ENCODE assay signal across 9 cellular contexts in the genomic region with DNA sequence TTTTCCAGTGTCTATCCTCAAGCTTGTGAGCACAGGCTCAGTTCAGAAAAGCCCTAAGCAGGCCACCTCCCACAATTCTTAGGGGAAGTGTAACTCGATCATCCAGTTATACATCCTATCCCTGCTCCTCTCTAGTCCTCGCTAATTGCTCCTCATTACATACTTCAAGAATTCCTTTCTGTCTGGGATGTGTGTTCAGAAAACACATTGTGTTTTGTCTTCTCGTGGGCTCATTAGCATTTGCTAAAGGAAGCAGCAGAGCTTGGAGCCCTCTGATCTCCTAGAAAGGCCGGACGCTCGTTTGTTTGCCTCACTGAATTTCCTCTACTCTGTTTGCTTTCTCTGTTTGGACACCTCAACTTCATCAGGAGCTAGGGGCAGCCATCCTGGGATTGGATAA.
DNase-seq lines count a peak whose midpoint lies in the region; ATAC-seq, FAIRE-seq and TF ChIP-seq lines count a peak whose summit lies in the region.
"Had no signal": no experiment of that assay in that cellular context is flagged by ENCODE, and none has a peak within 500 bp of the region (broad histone marks: within the 10 kb centered on the region; RNA-seq: fewer than 3 reads in every experiment).

No MANE protein-coding gene starts in this region.

- H3K4me3 Mint-ChIP-seq in WTC11 = no peak overlapping the region

- H2AFZ ChIP-seq in keratinocyte (ENCODE audit: control insufficient read depth, low read length) = peak overlapping the region; percentile 95

- DNase-seq in AG10803 (ENCODE audit: low read depth) (peak; percentile 59), M059J (ENCODE audit: low read depth) (peak; percentile 55), WTC11 (ENCODE audit: low spot score) (no peak), keratinocyte (ENCODE audit: low read depth, low spot score) (no peak), cerebellum (ENCODE audit: low spot score) (no peak), inferior parietal cortex (ENCODE audit: extremely low spot score) (no peak)
- DNase-seq in stimulated activated CD4-positive, alpha-beta T cell treated with anti-CD3 and anti-CD28 coated beads, Interleukin-15, amount 100 ng/mL, for 24 hours = no peak

- peaks cover 41% of the 10 kb centered on the region for H3K9me3 Mint-ChIP-seq in WTC11

- no peaks in the 10 kb centered on the region for H4K20me1 ChIP-seq in keratinocyte (ENCODE audit: control insufficient read depth, extremely low read depth, insufficient read depth, low read length)

- H3K4me1 Mint-ChIP-seq in WTC11 = peaks cover 26% of the 10 kb centered on the region

- H3K4me1 ChIP-seq in keratinocyte (ENCODE audit: control insufficient read depth, extremely low read depth, insufficient read depth, low read length) = no peaks in the 10 kb centered on the region

- H3K27me3 ChIP-seq in keratinocyte (ENCODE audit: control insufficient read depth, extremely low read depth, insufficient read depth, low read length) = no peaks in the 10 kb centered on the region
- H3K27me3 ChIP-seq: neutrophil had no signal

- FAIRE-seq in keratinocyte (lab: Jason Lieb, UNC) = peak; percentile 76

- dilution Hi-C loops in keratinocyte (cut with MboI; ENCODE audit: extremely low pct_ligation_motif_present, low sequenced_read_pairs) = no loop called here

- H3K9me3 ChIP-seq in keratinocyte (ENCODE audit: control insufficient read depth, low read depth, low read length) = no peaks in the 10 kb centered on the region
- H3K9me3 ChIP-seq: neutrophil had no signal

- H3K36me3 Mint-ChIP-seq in WTC11 = peaks cover 18% of the 10 kb centered on the region

- TF ChIP-seq CTCF in AG10803 (conservative IDR thresholded peaks at IDR 0.05; ENCODE audit: low read length) (no peak), WTC11 (IDR thresholded peaks at IDR 0.05) (no peak), keratinocyte (optimal IDR thresholded peaks at IDR 0.05 in 1 of 3, IDR thresholded peaks at IDR 0.05 in 1 of 3, conservative IDR thresholded peaks at IDR 0.05 in 1 of 3; ENCODE audit: extremely low read depth in 1 of 3, insufficient read depth in 2 of 3, low read length in 3 of 3) (no peak)

- H3K4me3 ChIP-seq in AG10803 (ENCODE audit: low read length) (no peak overlapping the region), keratinocyte (ENCODE audit: control insufficient read depth in 2 of 3, extremely low read depth in 1 of 3, insufficient read depth in 2 of 3, low read depth in 1 of 3, low read length in 3 of 3) (no peak overlapping the region)

- H3K9ac ChIP-seq in keratinocyte (ENCODE audit: control insufficient read depth, extremely low read depth, insufficient read depth, low read length) = no peak overlapping the region

- no peaks in the 10 kb centered on the region for H3K9me1 ChIP-seq in keratinocyte (ENCODE audit: control insufficient read depth, extremely low read depth, insufficient read depth, low read length)

- CTCF ChIA-PET in WTC11 (lab: Charles Lee) = interaction anchor here (1.5 kb wide), 1 partner anchor 553 kb away, joined by 4 read pairs; no protein-coding TSS in a partner anchor

- peak overlapping the region; percentile 40 for H3K4me2 ChIP-seq in keratinocyte (ENCODE audit: control insufficient read depth, extremely low read depth, insufficient read depth, low read depth, low read length)

- POLR2A ChIA-PET in WTC11 (lab: Charles Lee) = no interaction called here

- no peak overlapping the region for H3K27ac ChIP-seq in keratinocyte (ENCODE audit: control insufficient read depth, insufficient read depth, low read length)
- H3K27ac ChIP-seq: neutrophil had no signal

- no peak overlapping the region; the same call in 1 of the 2 replicates for H3K27ac Mint-ChIP-seq in WTC11

- no peaks in the 10 kb centered on the region for H3K36me3 ChIP-seq in keratinocyte (ENCODE audit: control insufficient read depth in 2 of 2, extremely low read depth in 1 of 2, insufficient read depth in 2 of 2, low read length in 2 of 2)
- H3K36me3 ChIP-seq: neutrophil had no signal

- ATAC-seq in WTC11 (peak; percentile 92), HG02678 (IDR thresholded peaks at IDR 0.05; ENCODE audit: unreplicated experiment) (no peak)

- no peaks in the 10 kb centered on the region; the same call in 1 of the 2 replicates for H3K27me3 Mint-ChIP-seq in WTC11 (ENCODE audit: low read depth)

- no peaks in the 10 kb centered on the region for H3K79me2 ChIP-seq in keratinocyte (ENCODE audit: control insufficient read depth, insufficient read depth, low read length)

TF ChIP-seq in WTC11, 78 proteins besides CTCF, POLR2A, EP300 and RAD21:
- TF ChIP-seq ZNF263 (CRISPR knock-in tag; IDR thresholded peaks at IDR 0.05; ENCODE audit: low read depth) (no peak), SMAD3 (CRISPR knock-in tag; IDR thresholded peaks at IDR 0.05; ENCODE audit: borderline replicate concordance) (no peak), TCF7 (CRISPR knock-in tag; IDR thresholded peaks at IDR 0.05; ENCODE audit: low read depth) (no peak), CBFB (CRISPR knock-in tag; IDR thresholded peaks at IDR 0.05; ENCODE audit: low read depth) (no peak), NFE2L1 (CRISPR knock-in tag; IDR thresholded peaks at IDR 0.05) (no peak), NR3C1 (CRISPR knock-in tag; conservative IDR thresholded peaks at IDR 0.05; ENCODE audit: low read depth) (no peak), GRHL2 (CRISPR knock-in tag; IDR thresholded peaks at IDR 0.05; ENCODE audit: insufficient replicate concordance, severe bottlenecking) (no peak)
- TF ChIP-seq, protein P1, sequence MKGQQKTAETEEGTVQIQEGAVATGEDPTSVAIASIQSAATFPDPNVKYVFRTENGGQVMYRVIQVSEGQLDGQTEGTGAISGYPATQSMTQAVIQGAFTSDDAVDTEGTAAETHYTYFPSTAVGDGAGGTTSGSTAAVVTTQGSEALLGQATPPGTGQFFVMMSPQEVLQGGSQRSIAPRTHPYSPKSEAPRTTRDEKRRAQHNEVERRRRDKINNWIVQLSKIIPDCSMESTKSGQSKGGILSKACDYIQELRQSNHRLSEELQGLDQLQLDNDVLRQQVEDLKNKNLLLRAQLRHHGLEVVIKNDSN (CRISPR knock-in tag; IDR thresholded peaks at IDR 0.05) = no peak

Comparison
In these comparisons a context has a peak if more than half of its experiments do, and no peak if none do; other contexts are left out.
1. DNase-seq: peak in AG10803 (single experiment) and M059J (single experiment); none in WTC11 (single experiment), keratinocyte (single experiment), cerebellum (single experiment), inferior parietal cortex (single experiment) and stimulated activated CD4-positive, alpha-beta T cell treated with anti-CD3 and anti-CD28 coated beads, Interleukin-15, amount 100 ng/mL, for 24 hours (single experiment).